25 cellular contexts compared by ENCODE assay signal in the genomic region with DNA sequence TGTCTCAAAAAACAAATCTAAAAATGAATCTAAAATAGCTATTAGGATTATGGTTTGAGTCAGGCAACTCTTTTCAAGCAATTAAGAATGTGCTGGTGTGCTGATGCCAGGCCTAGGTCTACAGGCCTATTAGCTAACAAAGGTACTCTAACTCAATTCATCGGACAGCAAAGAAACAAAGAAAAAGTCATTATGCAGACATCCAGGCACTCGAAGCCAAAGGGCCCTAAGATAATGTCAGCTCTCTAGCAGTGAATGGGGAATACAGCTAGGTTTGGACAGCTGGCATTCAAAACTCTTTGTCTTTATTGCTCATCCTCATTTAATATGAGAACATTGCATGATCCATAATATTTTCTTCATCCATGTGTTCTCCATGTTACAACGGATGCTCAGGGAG.
"Had no signal": no experiment of that assay in that cellular context is flagged by ENCODE, and none has a peak within 500 bp of the region (broad histone marks: within the 10 kb centered on the region; RNA-seq: fewer than 3 reads in every experiment).

No MANE protein-coding gene starts in this region.

- DNase-seq: IMR-90, Karpas-422, KG1, MG63, NCI-H1105, NCI-H1436 treated with DMSO at 0.1 percent for 48 hours, NCI-H1694, NCI-H187 treated with DMSO at 0.1 percent for 48 hours, NCI-H2029 treated with DMSO at 0.1 percent for 48 hours, NCI-H2107, NCI-H2171 treated with DMSO at 0.1 percent for 48 hours, NCI-H345, NCI-H446 treated with DMSO at 0.1 percent for 48 hours, NCI-H510A treated with DMSO at 0.1 percent for 48 hours, NCI-H526, NCI-H774, PC-3, SHP77, SK-N-SH, SW 1271, T-cell had no signal

- H3K27ac Mint-ChIP-seq: T-cell; T-helper 1 cell treated with Interleukin-12 subunit alpha and Interleukin-12 subunit beta and Interleukin-4 antibody, amounts not matched to agents 30 μg/mL and 1 μg/mL, for 36 hours had no signal

- ATAC-seq: HepG2, Panc1, PC-3, T-cell had no signal

- H3K9me3 Mint-ChIP-seq: T-cell had no signal

- H3K9me3 ChIP-seq: MG63, SK-N-SH had no signal

- H3K36me3 ChIP-seq: MG63 had no signal

- H3K4me1 Mint-ChIP-seq: T-cell had no signal

- H3K27ac ChIP-seq: RWPE1 had no signal

- H3K4me3 ChIP-seq: MG63 had no signal

- H3K4me3 Mint-ChIP-seq: T-cell; T-helper 1 cell treated with Interleukin-12 subunit alpha and Interleukin-12 subunit beta and Interleukin-4 antibody, amounts not matched to agents 30 μg/mL and 1 μg/mL, for 36 hours had no signal

- H3K4me2 ChIP-seq: SK-N-SH had no signal

- H3K36me3 Mint-ChIP-seq: T-cell had no signal

- H3K9me2 ChIP-seq: SK-N-SH had no signal
